Comparison of ENCODE assay signal across 13 cellular contexts in genomic region chr7:121085922-121086321, GRCh38.
DNase-seq lines count a peak whose midpoint lies in the region; ATAC-seq lines count a peak whose summit lies in the region.
"Had no signal": no experiment of that assay in that cellular context is flagged by ENCODE, and none has a peak within 500 bp of the region (broad histone marks: within the 10 kb centered on the region; RNA-seq: fewer than 3 reads in every experiment).

No MANE protein-coding gene starts in this region.

- peak; percentile 65 for DNase-seq in EH (ENCODE audit: low read depth)
- DNase-seq in amniotic stem cell (lab: John Stamatoyannopoulos, UW): peak; percentile 3
- no peak for DNase-seq in left cardiac atrium
- no peak for DNase-seq in epidermal melanocyte (ENCODE audit: insufficient read length, low spot score)
- no peak for DNase-seq in stimulated activated CD4-positive, alpha-beta T cell treated with anti-CD3 and anti-CD28 coated beads, Interleukin-4, amount 100 ng/mL, for 4 hours
- DNase-seq in HPDE6-E6E7 (ENCODE audit: extremely low spot score): no peak
- DNase-seq in SHP77 (lab: John Stamatoyannopoulos, UW): no peak
- DNase-seq: activated CD4-positive, alpha-beta T cell treated with anti-CD3 and anti-CD28 coated beads, Interleukin-2, amount 10 ng/mL, durations not matched to agents 24 days and 14 days; hypothalamus; occipital lobe; stimulated activated CD4-positive, alpha-beta T cell treated with anti-CD3 and anti-CD28 coated beads, Interleukin-2, amount 100 ng/mL, for 24 hours had no signal

- H3K36me3 ChIP-seq in skeletal muscle satellite cell (ENCODE audit: insufficient read depth, low read length): no peaks in the 10 kb centered on the region

- H3K4me3 ChIP-seq in skeletal muscle satellite cell (ENCODE audit: low read length): no peak overlapping the region
- H3K4me3 ChIP-seq: lung had no signal

- intact Hi-C loops in left cardiac atrium (cut with DNase I): no loop called here

- H3K9me3 ChIP-seq in skeletal muscle satellite cell (replicated peaks; ENCODE audit: low read length): no peaks in the 10 kb centered on the region

- peak; percentile 23 to 74 for ATAC-seq in left cardiac atrium

- H3K9ac ChIP-seq in skeletal muscle satellite cell (ENCODE audit: low read depth, low read length): peak overlapping the region; percentile 83

- H3K27me3 ChIP-seq in skeletal muscle satellite cell (ENCODE audit: control insufficient read depth, insufficient read depth, low read length): no peaks in the 10 kb centered on the region

- peak overlapping the region; percentile 76 for H3K4me2 ChIP-seq in skeletal muscle satellite cell (ENCODE audit: low read length)

- peaks cover 71% of the 10 kb centered on the region for H3K4me1 ChIP-seq in skeletal muscle satellite cell (ENCODE audit: control insufficient read depth, insufficient read depth, low read length)

Comparison
In these comparisons a context has a peak if more than half of its experiments do, and no peak if none do; other contexts are left out.
1. DNase-seq: peak in EH (single experiment) and amniotic stem cell (single experiment); none in left cardiac atrium (single experiment), epidermal melanocyte (single experiment), stimulated activated CD4-positive, alpha-beta T cell treated with anti-CD3 and anti-CD28 coated beads, Interleukin-4, amount 100 ng/mL, for 4 hours (0 of 2), HPDE6-E6E7 (single experiment) and SHP77 (0 of 2).